10 cellular contexts compared by ENCODE assay signal in genomic region chr1:3610165-3610822, GRCh38. TPM values are rescaled to one million over a fixed set of nuclear protein-coding genes. Genes with fewer than 3 reads are reported as not detected.
A peak's percentile ranks its signal among the peaks of the same experiment; 100 is the strongest.
DNase-seq lines count a peak whose midpoint lies in the region; ATAC-seq, FAIRE-seq and TF ChIP-seq lines count a peak whose summit lies in the region.
"Had no signal": no experiment of that assay in that cellular context is flagged by ENCODE, and none has a peak within 500 bp of the region (broad histone marks: within the 10 kb centered on the region; RNA-seq: fewer than 3 reads in every experiment).

No MANE protein-coding gene starts in this region.

- TF ChIP-seq CTCF in AG10803 (conservative IDR thresholded peaks at IDR 0.05; ENCODE audit: low read length), result no peak
- TF ChIP-seq CTCF in lower lobe of right lung (IDR thresholded peaks at IDR 0.05), result no peak

- no peak for ATAC-seq in lower lobe of right lung
- ATAC-seq in GM19395 (IDR thresholded peaks at IDR 0.05; ENCODE audit: unreplicated experiment), result no peak
- no peak for ATAC-seq in GM21390 (IDR thresholded peaks at IDR 0.05; ENCODE audit: unreplicated experiment)

- no peak overlapping the region for H3K27ac ChIP-seq in lower lobe of right lung

- no peaks in the 10 kb centered on the region for H3K9me3 ChIP-seq in lower lobe of right lung

- H3K36me3 ChIP-seq in H7 (replicated peaks; ENCODE audit: control insufficient read depth, insufficient read depth, low read length) (no peaks in the 10 kb centered on the region; the same call in 1 of the 2 replicates), lower lobe of right lung (no peaks in the 10 kb centered on the region)

- H3K27me3 ChIP-seq in H7 (ENCODE audit: control insufficient read depth, insufficient read depth, low read length) (peaks cover 19% of the 10 kb centered on the region), lower lobe of right lung (ENCODE audit: low read depth) (peaks cover 23% of the 10 kb centered on the region)

- no peak for TF ChIP-seq POLR2A in H54 (IDR thresholded peaks at IDR 0.05; ENCODE audit: low read depth, low read length)

- no peak for FAIRE-seq in H54 (lab: Jason Lieb, UNC)
- FAIRE-seq: islet of Langerhans had no signal

- H3K4me3 ChIP-seq in AG10803 (ENCODE audit: low read length) (no peak overlapping the region), H7 (ENCODE audit: insufficient read depth, low read depth, low read length) (peak overlapping the region; percentile 77), lower lobe of right lung (peak overlapping the region; percentile 61)

- peaks cover 59% of the 10 kb centered on the region for H3K4me1 ChIP-seq in lower lobe of right lung

- intact Hi-C loops in lower lobe of right lung (cut with DNase I), result no loop called here

- DNase-seq in AG10803 (ENCODE audit: low read depth) (peak; percentile 46), H7 (peak; percentile 84), UCSD-AML1 (lab: John Stamatoyannopoulos, UW; ENCODE audit: unreplicated experiment) (peak; percentile 38), lower lobe of right lung (no peak), H54 (ENCODE audit: insufficient read length, low spot score) (no peak), SHP77 treated with DMSO at 0.1 percent for 48 hours (lab: John Stamatoyannopoulos, UW) (no peak)
- DNase-seq: activated CD8-positive, alpha-beta memory T cell treated with anti-CD3 and anti-CD28 coated beads, Interleukin-2, amount 50 U/mL, for 4 hours had no signal

RNA-seq across cellular contexts. Expression of gene MEGF6, which starts 1.0 kb away (rescaled TPM):
- total RNA-seq in H7 (2014; rRNA removed; shearing (Covaris generic)), result 22.8 and 27.1 TPM in 2 replicates
- total RNA-seq in lower lobe of right lung, result 57.1 TPM

RNA-seq across cellular contexts. Expression of gene TPRG1L, which starts 14.5 kb away (rescaled TPM):
- total RNA-seq in H7 (2014; rRNA removed; shearing (Covaris generic)), result 19.6 and 22.0 TPM in 2 replicates
- 46.1 TPM for total RNA-seq in lower lobe of right lung

RNA-seq across cellular contexts. Expression of gene WRAP73, which starts 39.6 kb away (rescaled TPM):
- total RNA-seq in H7 (2014; rRNA removed; shearing (Covaris generic)), result 31.5 and 33.1 TPM in 2 replicates
- 22.5 TPM for total RNA-seq in lower lobe of right lung

RNA-seq across cellular contexts. Expression of gene TP73, which starts 42.0 kb away (rescaled TPM):
- total RNA-seq in H7 (2014; rRNA removed; shearing (Covaris generic)), result 0.55 and 1.6 TPM in 2 replicates
- total RNA-seq in lower lobe of right lung, result 3.6 TPM

Comparison
In these comparisons a context has a peak if more than half of its experiments do, and no peak if none do; other contexts are left out.
1. DNase-seq: peak in AG10803 (single experiment), H7 (single experiment) and UCSD-AML1 (single experiment); none in lower lobe of right lung (single experiment), H54 (single experiment) and SHP77 treated with DMSO at 0.1 percent for 48 hours (single experiment).